In the genomic region with DNA sequence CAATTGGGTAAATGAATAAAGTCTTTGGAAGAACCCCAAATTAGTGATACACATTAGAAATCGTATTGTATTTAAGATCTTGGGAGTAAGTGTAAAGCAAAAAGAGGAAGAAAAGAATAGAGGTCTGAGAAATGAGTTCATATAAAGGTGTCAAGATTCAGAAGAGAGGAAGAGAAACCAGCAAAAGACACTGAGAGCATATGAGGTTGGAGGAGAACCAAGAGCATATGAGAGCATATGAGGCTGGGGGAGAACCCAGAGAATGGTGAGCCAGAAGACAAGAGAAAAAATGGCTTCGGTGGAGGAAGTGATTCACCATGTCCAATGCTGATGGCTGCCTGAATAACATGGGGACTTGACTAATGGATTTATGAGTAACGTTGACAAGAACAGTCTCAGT, we compare ENCODE assay signal across 21 cellular contexts.
"Had no signal": no experiment of that assay in that cellular context is flagged by ENCODE, and none has a peak within 500 bp of the region (broad histone marks: within the 10 kb centered on the region; RNA-seq: fewer than 3 reads in every experiment).

No MANE protein-coding gene starts in this region.

- DNase-seq: activated B cell treated with CpG ODN at 0.5 μM for 24 hours; activated CD4-positive, alpha-beta T cell treated with anti-CD3 and anti-CD28 coated beads for 4 hours; activated CD4-positive, alpha-beta T cell treated with anti-CD3 and anti-CD28 coated beads, Interleukin-2, amount 50 U/mL, for 48 hours; activated naive CD4-positive, alpha-beta T cell treated with Interleukin-2 at 50 U/mL for 16 hours; activated naive CD8-positive, alpha-beta T cell treated with anti-CD3 and anti-CD28 coated beads for 36 hours; activated T-cell treated with anti-CD3 and anti-CD28 coated beads, Interleukin-2, amount 50 U/mL, for 48 hours; effector memory CD4-positive, alpha-beta T cell; foreskin melanocyte; glutamatergic neuron; kidney glomerular epithelial cell; left lung; naive thymus-derived CD8-positive, alpha-beta T cell; small intestine; stimulated activated CD4-positive, alpha-beta T cell treated with anti-CD3 and anti-CD28 coated beads, Interleukin-2, amount 100 ng/mL, for 24 hours; stimulated activated naive CD8-positive, alpha-beta T cell treated with anti-CD3 and anti-CD28 coated beads, Interleukin-15, amount 100 ng/mL, for 72 hours; trophoblast cell; uterus had no signal

- ATAC-seq: left lung; naive thymus-derived CD8-positive, alpha-beta T cell; sciatic nerve; stimulated activated effector memory CD8-positive, alpha-beta T cell treated with anti-CD3 and anti-CD28 coated beads, Interleukin-12 subunit alpha, Interleukin-12 subunit beta, amount 100 ng/mL, for 72 hours; stimulated activated naive CD8-positive, alpha-beta T cell treated with anti-CD3 and anti-CD28 coated beads, Interleukin-15, amount 100 ng/mL, for 72 hours had no signal

- H3K27ac Mint-ChIP-seq: activated B cell treated with CpG ODN at 0.5 μM for 24 hours; activated naive CD8-positive, alpha-beta T cell treated with anti-CD3 and anti-CD28 coated beads for 36 hours; naive thymus-derived CD8-positive, alpha-beta T cell; neural progenitor cell; stimulated activated effector memory CD8-positive, alpha-beta T cell treated with anti-CD3 and anti-CD28 coated beads, Interleukin-12 subunit alpha, Interleukin-12 subunit beta, amount 100 ng/mL, for 72 hours; stimulated activated naive CD8-positive, alpha-beta T cell treated with anti-CD3 and anti-CD28 coated beads, Interleukin-15, amount 100 ng/mL, for 72 hours had no signal

- H3K27me3 Mint-ChIP-seq: activated B cell treated with CpG ODN at 0.5 μM for 24 hours; activated naive CD8-positive, alpha-beta T cell treated with anti-CD3 and anti-CD28 coated beads for 36 hours; central memory CD8-positive, alpha-beta T cell; naive thymus-derived CD8-positive, alpha-beta T cell; stimulated activated naive CD8-positive, alpha-beta T cell treated with anti-CD3 and anti-CD28 coated beads, Interleukin-15, amount 100 ng/mL, for 72 hours had no signal

- H3K4me1 Mint-ChIP-seq: activated B cell treated with CpG ODN at 0.5 μM for 24 hours; activated naive CD8-positive, alpha-beta T cell treated with anti-CD3 and anti-CD28 coated beads for 36 hours; central memory CD8-positive, alpha-beta T cell; naive thymus-derived CD8-positive, alpha-beta T cell; neural progenitor cell; stimulated activated effector memory CD8-positive, alpha-beta T cell treated with anti-CD3 and anti-CD28 coated beads, Interleukin-12 subunit alpha, Interleukin-12 subunit beta, amount 100 ng/mL, for 72 hours; stimulated activated naive CD8-positive, alpha-beta T cell treated with anti-CD3 and anti-CD28 coated beads, Interleukin-15, amount 100 ng/mL, for 72 hours had no signal

- H3K36me3 Mint-ChIP-seq: activated naive CD8-positive, alpha-beta T cell treated with anti-CD3 and anti-CD28 coated beads for 36 hours; naive thymus-derived CD8-positive, alpha-beta T cell; neural progenitor cell; stimulated activated effector memory CD8-positive, alpha-beta T cell treated with anti-CD3 and anti-CD28 coated beads, Interleukin-12 subunit alpha, Interleukin-12 subunit beta, amount 100 ng/mL, for 72 hours had no signal

- H3K4me3 Mint-ChIP-seq: activated B cell treated with CpG ODN at 0.5 μM for 24 hours; activated naive CD8-positive, alpha-beta T cell treated with anti-CD3 and anti-CD28 coated beads for 36 hours; central memory CD8-positive, alpha-beta T cell; naive thymus-derived CD8-positive, alpha-beta T cell; neural progenitor cell; stimulated activated effector memory CD8-positive, alpha-beta T cell treated with anti-CD3 and anti-CD28 coated beads, Interleukin-12 subunit alpha, Interleukin-12 subunit beta, amount 100 ng/mL, for 72 hours; stimulated activated naive CD8-positive, alpha-beta T cell treated with anti-CD3 and anti-CD28 coated beads, Interleukin-15, amount 100 ng/mL, for 72 hours had no signal
